ENCODE assay signal across 18 cellular contexts in the genomic region with DNA sequence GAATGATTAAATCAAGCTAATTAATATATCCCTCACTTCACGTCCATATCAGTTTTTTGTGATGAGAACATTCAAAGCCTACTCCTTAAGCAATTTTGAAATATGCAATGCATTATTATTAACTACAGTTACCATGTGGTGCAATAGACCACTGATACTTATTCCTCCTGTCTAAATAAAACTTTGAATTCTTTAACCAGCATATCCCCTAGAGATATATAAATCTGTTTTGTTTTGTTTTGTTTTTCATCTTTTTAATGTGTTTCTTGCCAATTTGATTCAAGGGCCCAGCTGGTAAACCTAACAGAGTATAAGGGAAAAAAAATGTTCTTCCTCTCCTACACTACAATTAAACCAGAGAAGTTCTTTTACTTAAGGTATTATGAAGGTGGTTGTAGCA.
"Had no signal": no experiment of that assay in that cellular context is flagged by ENCODE, and none has a peak within 500 bp of the region (broad histone marks: within the 10 kb centered on the region; RNA-seq: fewer than 3 reads in every experiment).

No MANE protein-coding gene starts in this region.

- H3K9me3 ChIP-seq: ascending aorta, colonic mucosa, prostate gland, right lobe of liver, suprapubic skin, upper lobe of left lung had no signal

- H3K27ac ChIP-seq: ascending aorta, cardiac muscle cell, colonic mucosa, prostate gland, right lobe of liver, suprapubic skin, upper lobe of left lung had no signal

- H3K4me3 ChIP-seq: ascending aorta, cardiac muscle cell, colonic mucosa, lung, prostate gland, right lobe of liver, suprapubic skin, upper lobe of left lung had no signal

- H3K27me3 ChIP-seq: ascending aorta, cardiac muscle cell, colonic mucosa, right lobe of liver, suprapubic skin, upper lobe of left lung had no signal

- DNase-seq: activated CD8-positive, alpha-beta memory T cell treated with anti-CD3 and anti-CD28 coated beads, Interleukin-2, amount 10 ng/mL, durations not matched to agents 7 days and 5 days; activated effector memory CD4-positive, alpha-beta T cell treated with anti-CD3 and anti-CD28 coated beads, Interleukin-2, amount 50 U/mL, for 16 hours; activated T-cell treated with anti-CD3 and anti-CD28 coated beads, Interleukin-2, amount 50 U/mL, for 24 hours; colonic mucosa; effector CD4-positive, alpha-beta T cell; glutamatergic neuron; immature natural killer cell; left cardiac atrium; natural killer cell; right lobe of liver; stimulated activated naive CD8-positive, alpha-beta T cell treated with anti-CD3 and anti-CD28 coated beads, Interleukin-15, Interleukin-2, amounts not matched to agents 100 U/mL and 50 U/mL, for 24 hours; upper lobe of left lung had no signal

- H3K36me3 ChIP-seq: ascending aorta, cardiac muscle cell, colonic mucosa, prostate gland, right lobe of liver, suprapubic skin, upper lobe of left lung had no signal

- ATAC-seq: activated CD4-positive, CD25-positive, alpha-beta regulatory T cell treated with anti-CD3 and anti-CD28 coated beads, Interleukin-2, amount 50 U/mL, for 24 hours; activated CD8-positive, alpha-beta memory T cell treated with anti-CD3 and anti-CD28 coated beads, Interleukin-2, amount 10 ng/mL, durations not matched to agents 7 days and 5 days; left cardiac atrium; natural killer cell; right lobe of liver; stimulated activated naive CD8-positive, alpha-beta T cell treated with anti-CD3 and anti-CD28 coated beads, Interleukin-15, Interleukin-2, amounts not matched to agents 100 U/mL and 50 U/mL, for 24 hours had no signal

- H3K4me1 ChIP-seq: colonic mucosa, prostate gland, right lobe of liver, suprapubic skin, upper lobe of left lung had no signal
